ENCODE assay signal across 17 cellular contexts in genomic region chr7:51949726-51950644, GRCh38.
A peak's percentile ranks its signal among the peaks of the same experiment; 100 is the strongest.
DNase-seq lines count a peak whose midpoint lies in the region; FAIRE-seq and TF ChIP-seq lines count a peak whose summit lies in the region.
"Had no signal": no experiment of that assay in that cellular context is flagged by ENCODE, and none has a peak within 500 bp of the region (broad histone marks: within the 10 kb centered on the region; RNA-seq: fewer than 3 reads in every experiment).

No MANE protein-coding gene starts in this region.

- intact Hi-C loops in A673 (cut with micrococcal nuclease; ENCODE audit: unreplicated experiment), result loop anchor here (10.0 kb wide), 1 partner anchor 65 kb away; no protein-coding TSS in a partner anchor
- intact Hi-C loops in left ventricle myocardium inferior (cut with micrococcal nuclease), result no loop called here
- intact Hi-C loops in posterior vena cava (cut with DNase I), result no loop called here

- H3K27ac ChIP-seq in A673 (ENCODE audit: low read depth, low read length, poor library complexity, severe bottlenecking) (no peak overlapping the region), HUES64 (ENCODE audit: low read depth, low read length) (peak overlapping the region; percentile 95), left ventricle myocardium inferior (replicated peaks) (no peak overlapping the region)
- H3K27ac ChIP-seq: A549, gastrocnemius medialis, lower lobe of right lung had no signal

- H3K4me3 ChIP-seq in A673 (ENCODE audit: low read depth, low read length, poor library complexity, severe bottlenecking) (no peak overlapping the region), HUES64 (ENCODE audit: low read length) (peak overlapping the region; percentile 43), left ventricle myocardium inferior (no peak overlapping the region)
- H3K4me3 ChIP-seq: A549, gastrocnemius medialis, lower lobe of right lung had no signal

- WGBS in HUES64, result 7% methylated on average over 6 of the region's 9 CpGs

- H3K27me3 ChIP-seq in A673 (replicated peaks; ENCODE audit: insufficient read depth, low read depth, low read length, poor library complexity) (no peaks in the 10 kb centered on the region), HUES64 (ENCODE audit: insufficient read depth, low read length) (no peaks in the 10 kb centered on the region), left ventricle myocardium inferior (ENCODE audit: low read depth) (no peaks in the 10 kb centered on the region)
- H3K27me3 ChIP-seq: gastrocnemius medialis had no signal

- H3K4me1 ChIP-seq in A673 (ENCODE audit: insufficient read depth, low read length, poor library complexity, severe bottlenecking), result no peaks in the 10 kb centered on the region
- peaks cover 52% of the 10 kb centered on the region for H3K4me1 ChIP-seq in HUES64 (ENCODE audit: insufficient read depth, low read length)
- no peaks in the 10 kb centered on the region for H3K4me1 ChIP-seq in left ventricle myocardium inferior
- H3K4me1 ChIP-seq: A549, gastrocnemius medialis, lower lobe of right lung had no signal

- H3K9me3 ChIP-seq in A673 (ENCODE audit: low read depth, low read length, poor library complexity, severe bottlenecking) (peaks cover 39% of the 10 kb centered on the region), HUES64 (ENCODE audit: insufficient read depth, low read depth, low read length) (peaks cover 1% of the 10 kb centered on the region; the same call in 1 of the 2 replicates), left ventricle myocardium inferior (replicated peaks) (peaks cover 15% of the 10 kb centered on the region)
- H3K9me3 ChIP-seq: A549, gastrocnemius medialis, lower lobe of right lung had no signal

- CTCF ChIA-PET in A673 (lab: Charles Lee), result no interaction called here

- POLR2A ChIA-PET in A673 (lab: Charles Lee; ENCODE audit: low non-redundant PET), result no interaction called here

- peak overlapping the region; percentile 66 for H3K9ac ChIP-seq in HUES64 (ENCODE audit: low read depth, low read length)

- peak; percentile 97 for FAIRE-seq in RCC 7860 (lab: Jason Lieb, UNC)
- FAIRE-seq: A549, bronchial epithelial cell had no signal

- DNase-seq in A673 (ENCODE audit: low spot score) (peak; percentile 2), RCC 7860 (ENCODE audit: low spot score) (peak; percentile 87), iPS-NIHi11 (ENCODE audit: low spot score) (peak; percentile 62), GM20000 (ENCODE audit: low spot score) (no peak), left ventricle myocardium inferior (no peak), posterior vena cava (ENCODE audit: low spot score) (no peak), NCI-H1417 treated with DMSO at 0.1 percent for 48 hours (lab: John Stamatoyannopoulos, UW) (no peak)
- DNase-seq: activated gamma-delta T cell treated with Interleukin-2 at 50 U/mL for 16 hours, gastrocnemius medialis, HFFc6, lower lobe of right lung, MM.1S, NCI-H82, SHP77 treated with DMSO at 0.1 percent for 48 hours had no signal

- H3K36me3 ChIP-seq in A673 (ENCODE audit: insufficient read depth, low read length, poor library complexity, severe bottlenecking), result no peaks in the 10 kb centered on the region
- no peaks in the 10 kb centered on the region for H3K36me3 ChIP-seq in HUES64 (ENCODE audit: insufficient read depth, low read length)
- H3K36me3 ChIP-seq in left ventricle myocardium inferior, result no peaks in the 10 kb centered on the region
- H3K36me3 ChIP-seq: gastrocnemius medialis, lower lobe of right lung had no signal

- BruUV-seq in A673 (replicated peaks; lab: Mats Ljungman, UMichigan), result no TSS peak

- TF ChIP-seq CTCF in A673 (conservative IDR thresholded peaks at IDR 0.05; ENCODE audit: low read depth, low read length) (no peak), GM20000 (IDR thresholded peaks at IDR 0.05; ENCODE audit: extremely low read depth, missing control alignments) (no peak), left ventricle myocardium inferior (IDR thresholded peaks at IDR 0.05; ENCODE audit: borderline replicate concordance) (no peak)

Comparison
In these comparisons a context has a peak if more than half of its experiments do, and no peak if none do; other contexts are left out.
1. DNase-seq: peak in A673 (single experiment), RCC 7860 (single experiment) and iPS-NIHi11 (single experiment); none in GM20000 (single experiment), left ventricle myocardium inferior (single experiment), posterior vena cava (single experiment) and NCI-H1417 treated with DMSO at 0.1 percent for 48 hours (single experiment).